ENCODE assay signal across 9 cellular contexts in genomic region chr6:163585932-163586437, GRCh38.
DNase-seq lines count a peak whose midpoint lies in the region; ATAC-seq, FAIRE-seq and TF ChIP-seq lines count a peak whose summit lies in the region.
"Had no signal": no experiment of that assay in that cellular context is flagged by ENCODE, and none has a peak within 500 bp of the region (broad histone marks: within the 10 kb centered on the region; RNA-seq: fewer than 3 reads in every experiment).

No MANE protein-coding gene starts in this region.

- no peaks in the 10 kb centered on the region for H3K79me2 ChIP-seq in K562 (ENCODE audit: control insufficient read depth, insufficient read depth, low read length)

- TF ChIP-seq EP300 in A549 (IDR thresholded peaks at IDR 0.05) (no peak), K562 (IDR thresholded peaks at IDR 0.05; ENCODE audit: low read length) (peak; percentile 84)

- peak overlapping the region; percentile 58 for H3K4me2 ChIP-seq in A549
- peak overlapping the region; percentile 52 for H3K4me2 ChIP-seq in K562 (ENCODE audit: insufficient read depth, low read length)

- WGBS in A549 (ENCODE audit: missing lambda C conversion rate): 36% methylated on average over 8 of the region's 8 CpGs
- WGBS in K562 (ENCODE audit: insufficient coverage, low coverage, missing lambda C conversion rate): 2% methylated on average over 8 of the region's 8 CpGs

- H3K36me3 ChIP-seq in K562 (ENCODE audit: control insufficient read depth, insufficient read depth, low read length): no peaks in the 10 kb centered on the region

- no TSS peak for BruUV-seq in K562 (replicated peaks; lab: Mats Ljungman, UMichigan)

- CTCF ChIA-PET in A549 (lab: Yijun Ruan, JAX): no interaction called here
- CTCF ChIA-PET in K562 (lab: Yijun Ruan, JAX; ENCODE audit: low intra/inter-chr PET ratio): no interaction called here

- TF ChIP-seq CTCF in A549 (IDR thresholded peaks at IDR 0.05): no peak
- no peak for TF ChIP-seq CTCF in K562 (IDR thresholded peaks at IDR 0.05 in 2 of 3, conservative IDR thresholded peaks at IDR 0.05 in 1 of 3; ENCODE audit: insufficient read depth in 2 of 3, low read depth in 1 of 3, low read length in 3 of 3)

- H2AFZ ChIP-seq in K562 (ENCODE audit: low read depth, low read length): peak overlapping the region; percentile 61

- H3K9ac ChIP-seq in K562 (ENCODE audit: insufficient read depth in 1 of 2, low read depth in 2 of 2, low read length in 2 of 2): peak overlapping the region in 1 of 2 experiments; percentile 47; a peak in 2 of 4 replicates

- DNase-seq in A549 (ENCODE audit: low read depth in 1 of 2, low spot score in 1 of 2) (peak; percentile 18 to 63), Kasumi-1 (lab: John Stamatoyannopoulos, UW) (peak; percentile 60 to 77), K562 (ENCODE audit: extremely low read depth in 1 of 4, low spot score in 3 of 4) (peak; percentile 57 to 92 (median 74)), kidney tubule cell (ENCODE audit: low spot score) (peak; percentile 91), NCI-H526 (lab: John Stamatoyannopoulos, UW) (no peak), NCI-H510A (lab: John Stamatoyannopoulos, UW) (no peak), T-helper 9 cell (no peak)

- intact Hi-C loops in K562 (cut with micrococcal nuclease): loop anchor here (10.0 kb wide), 1 partner anchor 369 kb away; no protein-coding TSS in a partner anchor

- TF ChIP-seq POLR2A in A549 (IDR thresholded peaks at IDR 0.05; ENCODE audit: low read length) (no peak), K562 (conservative IDR thresholded peaks at IDR 0.05) (no peak)

- in situ Hi-C loops in K562 (cut with MboI): no loop called here

- H3K4me3 ChIP-seq in A549 (no peak overlapping the region), K562 (no peak overlapping the region)

- no peak for TF ChIP-seq RAD21 in A549 (conservative IDR thresholded peaks at IDR 0.05 in 1 of 2, IDR thresholded peaks at IDR 0.05 in 1 of 2)
- TF ChIP-seq RAD21 in K562 (CRISPR knock-in tag; conservative IDR thresholded peaks at IDR 0.05 in 1 of 2, IDR thresholded peaks at IDR 0.05 in 1 of 2): 0 out of 4 replicates have a peak, but pooled peaks of 1 of the 2 experiments have one; percentile 3

- ATAC-seq in A549 (peak; percentile 84 to 92), K562 (peak; percentile 97), GM19467 (IDR thresholded peaks at IDR 0.05; ENCODE audit: unreplicated experiment) (no peak)

- no peaks in the 10 kb centered on the region for H3K9me1 ChIP-seq in K562 (ENCODE audit: control insufficient read depth, insufficient read depth, low read length)

- H3K4me1 ChIP-seq in A549 (peaks cover 24% of the 10 kb centered on the region), K562 (replicated peaks in 1 of 2; ENCODE audit: control insufficient read depth in 2 of 2, insufficient read depth in 2 of 2, low read length in 2 of 2) (peaks cover 10 to 19% of the 10 kb centered on the region in 2 experiments; a peak in 4 of 5 replicates)

- H3K9me3 ChIP-seq in A549: no peaks in the 10 kb centered on the region
- 0 out of 2 replicates have a peak, but pooled peaks cover 4% of the 10 kb centered on the region for H3K9me3 ChIP-seq in K562 (replicated peaks; ENCODE audit: control insufficient read depth, insufficient read depth, low read depth, low read length)

- no peaks in the 10 kb centered on the region for H3K27me3 ChIP-seq in K562 (ENCODE audit: control insufficient read depth in 2 of 2, insufficient read depth in 2 of 2, low read length in 2 of 2)

- POLR2A ChIA-PET in A549 (lab: Yijun Ruan, JAX): no interaction called here
- POLR2A ChIA-PET in K562 (lab: Yijun Ruan, JAX): interaction anchor here (0.8 to 1.0 kb wide), 2 partner anchors 10 to 14 kb away, joined by 3 read pairs; no protein-coding TSS in a partner anchor

- FAIRE-seq in A549 (lab: Jason Lieb, UNC) (no peak), K562 (lab: Jason Lieb, UNC) (peak; percentile 96)
- FAIRE-seq: GM19239 had no signal

- H4K20me1 ChIP-seq in K562 (replicated peaks; ENCODE audit: control insufficient read depth, insufficient read depth, low read length): no peaks in the 10 kb centered on the region

- H3K27ac ChIP-seq in A549 (peak overlapping the region; percentile 65 to 77; a peak in 5 of 6 replicates), K562 (ENCODE audit: extremely low read depth, low read depth, low read length) (peak overlapping the region; percentile 79)

TF ChIP-seq in A549, 52 proteins besides CTCF, POLR2A, EP300 and RAD21:
- no peak for TF ChIP-seq FOXS1 (CRISPR knock-in tag; IDR thresholded peaks at IDR 0.05)
- no peak for TF ChIP-seq ZSCAN20 (CRISPR knock-in tag; IDR thresholded peaks at IDR 0.05)
- no peak for TF ChIP-seq NFE2L2 (conservative IDR thresholded peaks at IDR 0.05; ENCODE audit: low read length)
- peak in 1 of 2 experiments; percentile 16; a peak in 2 of 4 replicates for TF ChIP-seq CEBPB (IDR thresholded peaks at IDR 0.05)
- peak; percentile 31; the same call in 1 of the 2 replicates for TF ChIP-seq JUNB (IDR thresholded peaks at IDR 0.05)
- TF ChIP-seq ELK1 (IDR thresholded peaks at IDR 0.05; ENCODE audit: low read depth, low read length): no peak
- TF ChIP-seq EHMT2 (IDR thresholded peaks at IDR 0.05; ENCODE audit: low read depth): no peak
- TF ChIP-seq FOSL2 (IDR thresholded peaks at IDR 0.05): peak; percentile 43; the same call in 1 of the 2 replicates
- peak; percentile 84 for TF ChIP-seq FOSL2 (CRISPR knock-in tag; IDR thresholded peaks at IDR 0.05)
- TF ChIP-seq ZC3H11A (IDR thresholded peaks at IDR 0.05): no peak
TF ChIP-seq in A549: peak in this region for 3.

TF ChIP-seq in K562, 482 proteins besides CTCF, POLR2A, EP300 and RAD21 (continues in another document):
- TF ChIP-seq FOSL1 (tag; conservative IDR thresholded peaks at IDR 0.05) (peak; percentile 99), MTF1 (CRISPR knock-in tag; IDR thresholded peaks at IDR 0.05; ENCODE audit: borderline replicate concordance) (no peak), ZNF644 (tag; IDR thresholded peaks at IDR 0.05; ENCODE audit: low read depth) (peak; percentile 67; the same call in 1 of the 2 replicates), PRMT5 (CRISPR knock-in tag; IDR thresholded peaks at IDR 0.05) (no peak), NFIC (IDR thresholded peaks at IDR 0.05) (0 out of 2 replicates have a peak, but pooled peaks have one; percentile 50), MAZ (CRISPR knock-in tag; conservative IDR thresholded peaks at IDR 0.05 in 1 of 2, IDR thresholded peaks at IDR 0.05 in 1 of 2) (peak in 1 of 2 experiments; percentile 82; a peak in 2 of 4 replicates), TAF1 (IDR thresholded peaks at IDR 0.05; ENCODE audit: control insufficient read depth, extremely low read depth, insufficient read depth, low read length, severe bottlenecking) (peak; percentile 33), MIER1 (IDR thresholded peaks at IDR 0.05; ENCODE audit: low read depth) (peak; percentile 58; the same call in 1 of the 2 replicates), ZNF766 (CRISPR knock-in tag; conservative IDR thresholded peaks at IDR 0.05) (peak; percentile 73), SRF (CRISPR knock-in tag; IDR thresholded peaks at IDR 0.05) (peak in 1 of 2 experiments; percentile 45; a peak in 1 of 4 replicates), ZNF239 (CRISPR knock-in tag; IDR thresholded peaks at IDR 0.05) (no peak), RBM14 (IDR thresholded peaks at IDR 0.05; ENCODE audit: borderline replicate concordance, insufficient read depth, low read depth, low read length) (no peak)

Comparison
In these comparisons a context has a peak if more than half of its experiments do, and no peak if none do; other contexts are left out.
1. DNase-seq: peak in A549 (2 of 2), Kasumi-1 (2 of 2), K562 (4 of 4) and kidney tubule cell (single experiment); none in NCI-H526 (0 of 2), NCI-H510A (single experiment) and T-helper 9 cell (single experiment).
2. Of the 35 proteins assayed by ChIP-seq in both K562 and A549: peak only in K562: BHLHE40, EHMT2, EP300, ESRRA, HDAC2, KDM1A and 4 more; only in A549: none; in both: JUNB; in neither: 19; mixed calls (peak in some experiments, not most) for 5.